Comparison of ENCODE assay signal across 8 cellular contexts in genomic region chr6:89610149-89610642, GRCh38. TPM values are rescaled to one million over a fixed set of nuclear protein-coding genes. Genes with fewer than 3 reads are reported as not detected.
DNase-seq lines count a peak whose midpoint lies in the region; ATAC-seq, FAIRE-seq and TF ChIP-seq lines count a peak whose summit lies in the region.

No MANE protein-coding gene starts in this region.

- DNase-seq in GM13977 (ENCODE audit: low spot score) (peak; percentile 72), HK-2 (ENCODE audit: unreplicated experiment) (peak; percentile 24), RWPE1 (ENCODE audit: low spot score) (peak; percentile 50), foreskin keratinocyte (peak in 1 of 2 donors; percentile 29), trophoblast cell (peak; percentile 72 to 92), urothelium cell line (ENCODE audit: low spot score) (peak; percentile 43)
- peak; percentile 57 for DNase-seq in activated T-helper 2 cell treated with anti-CD3 and anti-CD28 coated beads, Interferon-gamma antibody, Interleukin-2, Interleukin-4, amounts not matched to agents 10 μg/mL and 5 μg/mL and 100 μg/mL, durations not matched to agents 14 hours and 24 hours and 36 hours (ENCODE audit: low spot score)

- H2BK5ac ChIP-seq in trophoblast cell (ENCODE audit: low read depth, low read length, poor library complexity), result no peak overlapping the region

- no peak overlapping the region for H2BK12ac ChIP-seq in trophoblast cell (ENCODE audit: low read length)

- H3K36me3 Mint-ChIP-seq in activated T-helper 2 cell treated with anti-CD3 and anti-CD28 coated beads, Interferon-gamma antibody, Interleukin-2, Interleukin-4, amounts not matched to agents 10 μg/mL and 5 μg/mL and 100 μg/mL, durations not matched to agents 14 hours and 24 hours and 36 hours (ENCODE audit: low read depth), result no peaks in the 10 kb centered on the region

- no peaks in the 10 kb centered on the region for H3K4me1 Mint-ChIP-seq in activated T-helper 2 cell treated with anti-CD3 and anti-CD28 coated beads, Interferon-gamma antibody, Interleukin-2, Interleukin-4, amounts not matched to agents 10 μg/mL and 5 μg/mL and 100 μg/mL, durations not matched to agents 14 hours and 24 hours and 36 hours (ENCODE audit: low read depth)

- TF ChIP-seq CTCF in 22Rv1 (IDR thresholded peaks at IDR 0.05) (peak; percentile 93), GM13977 (IDR thresholded peaks at IDR 0.05; ENCODE audit: extremely low read depth, insufficient read depth, missing control alignments) (peak; percentile 87), RWPE1 (conservative IDR thresholded peaks at IDR 0.05; ENCODE audit: low read depth) (peak; percentile 63), foreskin keratinocyte (conservative IDR thresholded peaks at IDR 0.05) (peak; percentile 75)

- H2AK5ac ChIP-seq in trophoblast cell (ENCODE audit: low read length), result no peak overlapping the region

- H3K9me3 ChIP-seq in trophoblast cell (ENCODE audit: insufficient read depth, low read depth, low read length), result no peaks in the 10 kb centered on the region

- ATAC-seq in foreskin keratinocyte, result peak; percentile 62

- no peaks in the 10 kb centered on the region for H3K79me1 ChIP-seq in trophoblast cell (ENCODE audit: low read length)

- WGBS in trophoblast cell (ENCODE audit: extremely low coverage, insufficient coverage, insufficient read length), result no CpG with 5 or more reads among the region's 11 CpGs

- peaks cover 13 to 20% of the 10 kb centered on the region in 2 experiments for H3K36me3 ChIP-seq in trophoblast cell (ENCODE audit: control insufficient read depth in 1 of 2, insufficient read depth in 2 of 2, low read length in 2 of 2)

- in situ Hi-C loops in GM13977 (cut with MboI; ENCODE audit: low pct_unique_long_range_greater_than_20kb, low sequenced_read_pairs, unreplicated experiment), result no loop called here

- H4K91ac ChIP-seq in trophoblast cell (ENCODE audit: low read depth, low read length), result no peak overlapping the region

- H3K4me2 ChIP-seq in trophoblast cell (ENCODE audit: low read length), result no peak overlapping the region

- H4K12ac ChIP-seq in trophoblast cell (ENCODE audit: low read depth, low read length), result no peak overlapping the region

- H3K4me3 Mint-ChIP-seq in activated T-helper 2 cell treated with anti-CD3 and anti-CD28 coated beads, Interferon-gamma antibody, Interleukin-2, Interleukin-4, amounts not matched to agents 10 μg/mL and 5 μg/mL and 100 μg/mL, durations not matched to agents 14 hours and 24 hours and 36 hours (ENCODE audit: low read depth), result no peak overlapping the region

- H3K18ac ChIP-seq in trophoblast cell (ENCODE audit: low read length), result no peak overlapping the region

- H3K9ac ChIP-seq in trophoblast cell (ENCODE audit: low read length), result no peak overlapping the region

- no peak overlapping the region for H3K27ac ChIP-seq in 22Rv1
- H3K27ac ChIP-seq in RWPE1, result no peak overlapping the region
- no peak overlapping the region for H3K27ac ChIP-seq in foreskin keratinocyte
- no peak overlapping the region for H3K27ac ChIP-seq in trophoblast cell (ENCODE audit: low read depth, low read length)

- H3K27me3 Mint-ChIP-seq in activated T-helper 2 cell treated with anti-CD3 and anti-CD28 coated beads, Interferon-gamma antibody, Interleukin-2, Interleukin-4, amounts not matched to agents 10 μg/mL and 5 μg/mL and 100 μg/mL, durations not matched to agents 14 hours and 24 hours and 36 hours (ENCODE audit: low read depth), result no peaks in the 10 kb centered on the region

- no peaks in the 10 kb centered on the region for H3K27me3 ChIP-seq in foreskin keratinocyte
- no peaks in the 10 kb centered on the region for H3K27me3 ChIP-seq in trophoblast cell (ENCODE audit: insufficient read depth, low read length)

- POLR2A ChIA-PET in RWPE1 (lab: Yijun Ruan, JAX; ENCODE audit: low non-redundant PET), result no interaction called here

- H3K23ac ChIP-seq in trophoblast cell (ENCODE audit: low read length), result no peak overlapping the region

- H2BK120ac ChIP-seq in trophoblast cell (ENCODE audit: insufficient read depth, low read length, poor library complexity), result no peak overlapping the region

- H3K14ac ChIP-seq in trophoblast cell (ENCODE audit: low read length), result no peak overlapping the region

- H3K27ac Mint-ChIP-seq in activated T-helper 2 cell treated with anti-CD3 and anti-CD28 coated beads, Interferon-gamma antibody, Interleukin-2, Interleukin-4, amounts not matched to agents 10 μg/mL and 5 μg/mL and 100 μg/mL, durations not matched to agents 14 hours and 24 hours and 36 hours, result no peak overlapping the region

- intact Hi-C loops in activated T-helper 2 cell treated with anti-CD3 and anti-CD28 coated beads, Interferon-gamma antibody, Interleukin-2, Interleukin-4, amounts not matched to agents 10 μg/mL and 5 μg/mL and 100 μg/mL, durations not matched to agents 14 hours and 24 hours and 36 hours (cut with micrococcal nuclease), result loop anchor here (1.0 kb wide), 2 partner anchors 178 to 242 kb away; no protein-coding TSS in a partner anchor

- H4K8ac ChIP-seq in trophoblast cell (ENCODE audit: low read depth, low read length), result no peak overlapping the region

- H3K79me2 ChIP-seq in trophoblast cell (ENCODE audit: control insufficient read depth, insufficient read depth, low read length, poor library complexity), result no peaks in the 10 kb centered on the region

- H3K4me1 ChIP-seq in foreskin keratinocyte (no peaks in the 10 kb centered on the region), trophoblast cell (ENCODE audit: control insufficient read depth in 1 of 2, insufficient read depth in 2 of 2, low read length in 2 of 2) (no peaks in the 10 kb centered on the region)

- no peaks in the 10 kb centered on the region for H3K9me3 Mint-ChIP-seq in activated T-helper 2 cell treated with anti-CD3 and anti-CD28 coated beads, Interferon-gamma antibody, Interleukin-2, Interleukin-4, amounts not matched to agents 10 μg/mL and 5 μg/mL and 100 μg/mL, durations not matched to agents 14 hours and 24 hours and 36 hours

- H3K4me3 ChIP-seq in trophoblast cell (ENCODE audit: low read depth, low read length), result no peak overlapping the region

- H2AFZ ChIP-seq in trophoblast cell (ENCODE audit: insufficient read depth, low read length, poor library complexity), result no peak overlapping the region

- no peak for FAIRE-seq in urothelium cell line (lab: Jason Lieb, UNC)

- no peak overlapping the region for H3K4ac ChIP-seq in trophoblast cell (ENCODE audit: low read depth, low read length)

- CTCF ChIA-PET in RWPE1 (lab: Yijun Ruan, JAX), result interaction anchor here (0.6 to 1.2 kb wide), 3 partner anchors 175 to 308 kb away, joined by 3 to 4 read pairs (median 4); no protein-coding TSS in a partner anchor

RNA-seq across cellular contexts. Expression of gene LYRM2, which starts 28.4 kb away (rescaled TPM):
- total RNA-seq in activated T-helper 2 cell treated with anti-CD3 and anti-CD28 coated beads, Interferon-gamma antibody, Interleukin-2, Interleukin-4, amounts not matched to agents 10 μg/mL and 5 μg/mL and 100 μg/mL, durations not matched to agents 14 hours and 24 hours and 36 hours, result 28.7 and 30.0 TPM in 2 replicates
- total RNA-seq in foreskin keratinocyte, result 21.1 and 22.4 TPM in 2 replicates
- 13.9 and 14.6 TPM in 2 replicates for polyA plus RNA-seq in foreskin keratinocyte
- polyA plus RNA-seq in trophoblast cell (2013), result 27.2 and 28.3 TPM in 2 replicates
